Comparison of ENCODE assay signal across 1 cellular context in genomic region chr3:143207338-143207961, GRCh38.
A peak's percentile ranks its signal among the peaks of the same experiment; 100 is the strongest.
TF ChIP-seq lines count a peak whose summit lies in the region.

No MANE protein-coding gene starts in this region.

TF ChIP-seq in GM12878, 131 proteins besides CTCF, POLR2A, EP300 and RAD21 (continued from another document and continues in another):
- TF ChIP-seq IRF3 (IDR thresholded peaks at IDR 0.05) (no peak), RELA (IDR thresholded peaks at IDR 0.05; ENCODE audit: borderline replicate concordance, partially characterized antibody) (no peak), EED (IDR thresholded peaks at IDR 0.05; ENCODE audit: low read depth) (peak; percentile 86), TCF3 (IDR thresholded peaks at IDR 0.05; ENCODE audit: borderline replicate concordance, insufficient read depth, low read depth, low read length) (no peak), TCF12 (IDR thresholded peaks at IDR 0.05; ENCODE audit: low read depth, low read length) (peak; percentile 50; the same call in 1 of the 2 replicates), JUNB (IDR thresholded peaks at IDR 0.05) (peak; percentile 50; the same call in 1 of the 2 replicates), WRNIP1 (IDR thresholded peaks at IDR 0.05; ENCODE audit: borderline replicate concordance, low read depth, low read length) (no peak), STAT3 (IDR thresholded peaks at IDR 0.05; ENCODE audit: low read depth, low read length) (0 out of 2 replicates have a peak, but pooled peaks have one; percentile 23), KDM1A (IDR thresholded peaks at IDR 0.05; ENCODE audit: borderline replicate concordance) (peak; percentile 92; the same call in 1 of the 2 replicates), BHLHE40 (IDR thresholded peaks at IDR 0.05; ENCODE audit: borderline replicate concordance in 1 of 2, low read depth in 2 of 2, low read length in 1 of 2) (peak in 1 of 2 experiments; percentile 37; a peak in 1 of 4 replicates), ZZZ3 (IDR thresholded peaks at IDR 0.05; ENCODE audit: control insufficient read depth, insufficient read length, low read depth) (no peak), TBL1XR1 (IDR thresholded peaks at IDR 0.05; ENCODE audit: low read depth, low read length) (peak; percentile 20; the same call in 1 of the 2 replicates), SPI1 (IDR thresholded peaks at IDR 0.05; ENCODE audit: borderline replicate concordance, insufficient read depth, low read depth, low read length) (peak; percentile 68; the same call in 1 of the 2 replicates), CREB1 (IDR thresholded peaks at IDR 0.05; ENCODE audit: low read depth) (0 out of 2 replicates have a peak, but pooled peaks have one; percentile 42), USF2 (IDR thresholded peaks at IDR 0.05; ENCODE audit: borderline replicate concordance, low read depth, low read length) (no peak), TARDBP (IDR thresholded peaks at IDR 0.05; ENCODE audit: borderline replicate concordance) (peak; percentile 13; the same call in 1 of the 2 replicates), IRF4 (IDR thresholded peaks at IDR 0.05; ENCODE audit: low read depth, low read length) (no peak), TCF7 (IDR thresholded peaks at IDR 0.05; ENCODE audit: borderline replicate concordance) (no peak), IRF5 (IDR thresholded peaks at IDR 0.05; ENCODE audit: borderline replicate concordance) (no peak), NR2C2 (IDR thresholded peaks at IDR 0.05; ENCODE audit: borderline replicate concordance, control insufficient read depth, insufficient read length, low read depth) (no peak), IKZF2 (IDR thresholded peaks at IDR 0.05) (peak; percentile 86 to 93), NRF1 (conservative IDR thresholded peaks at IDR 0.05; ENCODE audit: low read depth, low read length) (no peak), SP1 (IDR thresholded peaks at IDR 0.05; ENCODE audit: low read depth, low read length) (peak; percentile 50), ZNF207 (IDR thresholded peaks at IDR 0.05; ENCODE audit: borderline replicate concordance) (no peak), PML (IDR thresholded peaks at IDR 0.05; ENCODE audit: low read length) (0 out of 2 replicates have a peak, but pooled peaks have one; percentile 56), DPF2 (IDR thresholded peaks at IDR 0.05) (peak; percentile 83), SMAD5 (IDR thresholded peaks at IDR 0.05; ENCODE audit: low read depth) (no peak), EGR1 (IDR thresholded peaks at IDR 0.05; ENCODE audit: borderline replicate concordance in 1 of 2, low read depth in 2 of 2, low read length in 2 of 2) (no peak), ZNF622 (IDR thresholded peaks at IDR 0.05) (no peak), PKNOX1 (IDR thresholded peaks at IDR 0.05) (peak; percentile 84), HSF1 (IDR thresholded peaks at IDR 0.05; ENCODE audit: low read depth, low read length) (no peak), HCFC1 (IDR thresholded peaks at IDR 0.05; ENCODE audit: low read length) (no peak), NKRF (conservative IDR thresholded peaks at IDR 0.05) (peak; percentile 15; the same call in 1 of the 2 replicates), ATF3 (IDR thresholded peaks at IDR 0.05; ENCODE audit: borderline replicate concordance, extremely low read depth, low read depth, low read length) (no peak), FOXM1 (IDR thresholded peaks at IDR 0.05; ENCODE audit: low read depth, low read length) (peak; percentile 96), SIN3A (IDR thresholded peaks at IDR 0.05; ENCODE audit: low read depth, low read length) (no peak), ATF2 (IDR thresholded peaks at IDR 0.05; ENCODE audit: low read length) (peak; percentile 75), CEBPZ (IDR thresholded peaks at IDR 0.05; ENCODE audit: low read depth, low read length) (no peak), HDAC6 (IDR thresholded peaks at IDR 0.05; ENCODE audit: unreplicated experiment) (no peak), ZBTB11 (CRISPR knock-in tag; IDR thresholded peaks at IDR 0.05) (no peak), ATF7 (IDR thresholded peaks at IDR 0.05; ENCODE audit: low read depth) (peak; percentile 46; the same call in 1 of the 2 replicates), RUNX3 (IDR thresholded peaks at IDR 0.05; ENCODE audit: low read length) (peak; percentile 98), MLLT1 (IDR thresholded peaks at IDR 0.05) (peak; percentile 56; the same call in 1 of the 2 replicates)
